In genomic region chr1:146036241-146036989, GRCh38 we compare ENCODE assay signal across 7 cellular contexts. TPM values are rescaled to one million over a fixed set of nuclear protein-coding genes. Genes with fewer than 3 reads are reported as not detected.
DNase-seq lines count a peak whose midpoint lies in the region; ATAC-seq, FAIRE-seq and TF ChIP-seq lines count a peak whose summit lies in the region.

No MANE protein-coding gene starts in this region.

- H3K36me3 Mint-ChIP-seq in astrocyte (ENCODE audit: low read depth, unreplicated experiment) = no peaks in the 10 kb centered on the region

- intact Hi-C loops in lower lobe of right lung (cut with DNase I) (no loop called here), aorta (cut with DNase I) (no loop called here)

- H3K9ac ChIP-seq in astrocyte (ENCODE audit: low read length) = peak overlapping the region; percentile 64

- DNase-seq in MG63 (no peak), astrocyte (ENCODE audit: low read depth) (peak; percentile 22), lower lobe of right lung (no peak), iPS-NIHi7 (ENCODE audit: extremely low spot score) (no peak), aorta (no peak)

- H3K4me3 ChIP-seq in MG63 (peak overlapping the region; percentile 88), astrocyte (ENCODE audit: insufficient read depth, low read depth, low read length) (peak overlapping the region; percentile 64), lower lobe of right lung (peak overlapping the region; percentile 75), aorta (ENCODE audit: low read length in 2 of 2) (peak overlapping the region in 1 of 2 donors; percentile 10)

- H3K9me3 ChIP-seq in MG63 (no peaks in the 10 kb centered on the region), astrocyte (ENCODE audit: insufficient read depth, low read depth, low read length) (no peaks in the 10 kb centered on the region), lower lobe of right lung (no peaks in the 10 kb centered on the region), aorta (ENCODE audit: control insufficient read depth, low read length) (no peaks in the 10 kb centered on the region)

- H3K27me3 Mint-ChIP-seq in astrocyte (ENCODE audit: low read depth, unreplicated experiment) = no peaks in the 10 kb centered on the region

- ATAC-seq in lower lobe of right lung (no peak), GM21737 (IDR thresholded peaks at IDR 0.05; ENCODE audit: unreplicated experiment) (no peak), aorta (ENCODE audit: low FRiP score) (no peak)

- no peaks in the 10 kb centered on the region for H3K27me3 ChIP-seq in MG63
- no peaks in the 10 kb centered on the region for H3K27me3 ChIP-seq in astrocyte (ENCODE audit: insufficient read depth, low read length)
- no peaks in the 10 kb centered on the region for H3K27me3 ChIP-seq in lower lobe of right lung (ENCODE audit: low read depth)
- H3K27me3 ChIP-seq in aorta (ENCODE audit: control insufficient read depth in 1 of 2, insufficient read depth in 2 of 2, low read length in 1 of 2) = no peaks in the 10 kb centered on the region

- H3K79me2 ChIP-seq in astrocyte (ENCODE audit: insufficient read depth, low read length) = no peaks in the 10 kb centered on the region

- peak overlapping the region; percentile 98 for H3K27ac Mint-ChIP-seq in astrocyte (ENCODE audit: unreplicated experiment)

- 4 to 5% methylated on average over 10 of the region's 10 CpGs for whole genome bisulfite sequencing in aorta, 2 donors

- TF ChIP-seq CTCF in astrocyte (IDR thresholded peaks at IDR 0.05; ENCODE audit: insufficient read depth, low read depth, low read length) = no peak
- no peak for TF ChIP-seq CTCF in lower lobe of right lung (IDR thresholded peaks at IDR 0.05)

- peak overlapping the region; percentile 96 for H3K4me3 Mint-ChIP-seq in astrocyte (ENCODE audit: unreplicated experiment)

- FAIRE-seq in G401.6 (lab: Jason Lieb, UNC) = peak; percentile 88
- no peak for FAIRE-seq in astrocyte (lab: Jason Lieb, UNC)

- peak overlapping the region; percentile 51 for H2AFZ ChIP-seq in astrocyte (ENCODE audit: low read depth, low read length)

- peaks cover 5% of the 10 kb centered on the region for H3K4me1 ChIP-seq in astrocyte (ENCODE audit: insufficient read depth, low read length)
- peaks cover 24% of the 10 kb centered on the region for H3K4me1 ChIP-seq in lower lobe of right lung
- no peaks in the 10 kb centered on the region for H3K4me1 ChIP-seq in aorta (ENCODE audit: control insufficient read depth in 1 of 2, insufficient read depth in 2 of 2, low read length in 2 of 2)

- no peaks in the 10 kb centered on the region for H4K20me1 ChIP-seq in astrocyte (ENCODE audit: insufficient read depth, low read length)

- no peaks in the 10 kb centered on the region for H3K9me3 Mint-ChIP-seq in astrocyte (ENCODE audit: unreplicated experiment)

- H3K36me3 ChIP-seq in MG63 = no peaks in the 10 kb centered on the region
- no peaks in the 10 kb centered on the region for H3K36me3 ChIP-seq in astrocyte (ENCODE audit: insufficient read depth, low read length)
- no peaks in the 10 kb centered on the region for H3K36me3 ChIP-seq in lower lobe of right lung
- H3K36me3 ChIP-seq in aorta (ENCODE audit: control insufficient read depth in 1 of 2, insufficient read depth in 2 of 2, low read length in 1 of 2) = no peaks in the 10 kb centered on the region

- no peak overlapping the region for H3K27ac ChIP-seq in astrocyte (ENCODE audit: low read depth, low read length)
- H3K27ac ChIP-seq in lower lobe of right lung = peak overlapping the region; percentile 88
- no peak overlapping the region for H3K27ac ChIP-seq in aorta (ENCODE audit: low read depth in 1 of 2, low read length in 2 of 2)

- H3K4me2 ChIP-seq in astrocyte (ENCODE audit: low read length) = peak overlapping the region; percentile 72

- H3K4me1 Mint-ChIP-seq in astrocyte (ENCODE audit: low read depth, unreplicated experiment) = no peaks in the 10 kb centered on the region

RNA-seq across cellular contexts. Expression of gene HJV, which starts 14.9 kb away (rescaled TPM):
- total RNA-seq in MG63 (2014; rRNA removed; shearing (Covaris generic); ENCODE audit: low replicate concordance) = not detected in 2 replicates
- total RNA-seq in astrocyte (not detected in 2 replicates), lower lobe of right lung (not detected), aorta (not detected)
- not detected for polyA plus RNA-seq in aorta

RNA-seq across cellular contexts. Expression of gene TXNIP, which starts 40.0 kb away (rescaled TPM):
- 20.4 and 20.6 TPM in 2 replicates for total RNA-seq in MG63 (2014; rRNA removed; shearing (Covaris generic); ENCODE audit: low replicate concordance)
- total RNA-seq in astrocyte = 157 and 217 TPM in 2 replicates
- total RNA-seq in lower lobe of right lung = 1,554 TPM
- total RNA-seq in aorta = 100 to 1,000 TPM; 354 to 536 TPM
- polyA plus RNA-seq in aorta = 100 to 1,000 TPM in 1 of 2 donors, 10 to 100 TPM in 1; 83.1 to 169 TPM
